18 cellular contexts compared by ENCODE assay signal in the genomic region with DNA sequence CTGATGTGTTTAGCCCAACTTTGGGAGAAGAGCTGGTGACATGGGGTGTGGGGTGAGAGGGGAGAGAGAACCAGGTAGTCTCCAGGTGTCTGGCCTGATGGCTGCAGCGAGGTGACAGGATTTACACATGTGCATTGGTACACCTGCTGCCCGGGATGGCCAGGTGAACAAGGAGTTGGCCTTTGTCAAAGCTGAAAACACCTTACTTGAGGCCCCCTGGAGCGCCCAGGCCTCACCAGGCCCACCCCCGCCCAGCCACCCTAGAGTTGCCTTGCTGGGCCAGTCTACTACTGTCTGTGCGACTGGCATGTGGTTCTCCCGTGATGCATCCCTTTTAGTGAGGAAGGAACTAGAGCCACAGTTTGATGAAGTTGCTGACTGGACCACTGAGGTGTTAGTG.
DNase-seq lines count a peak whose midpoint lies in the region; ATAC-seq and TF ChIP-seq lines count a peak whose summit lies in the region.
"Had no signal": no experiment of that assay in that cellular context is flagged by ENCODE, and none has a peak within 500 bp of the region (broad histone marks: within the 10 kb centered on the region; RNA-seq: fewer than 3 reads in every experiment).

No MANE protein-coding gene starts in this region.

- H2AFZ ChIP-seq in H9 (ENCODE audit: low read length), result no peak overlapping the region

- H3K9ac ChIP-seq in H9 (ENCODE audit: extremely low read depth, insufficient read length, low read length), result no peak overlapping the region

- no peak overlapping the region for H3K23ac ChIP-seq in H9 (ENCODE audit: insufficient read length, low read depth, low read length)

- H3K4me2 ChIP-seq in H9 (ENCODE audit: insufficient read depth, insufficient read length, low read length), result no peak overlapping the region

- H3K4me1 ChIP-seq in H9 (ENCODE audit: insufficient read depth, low read length), result no peaks in the 10 kb centered on the region

- no peak overlapping the region for H3K4ac ChIP-seq in H9 (ENCODE audit: low read depth, low read length)

- H3K27me3 Mint-ChIP-seq in H9 (ENCODE audit: low read depth), result no peaks in the 10 kb centered on the region
- H3K27me3 Mint-ChIP-seq in mesothelial cell of epicardium (ENCODE audit: low read depth), result no peaks in the 10 kb centered on the region
- H3K27me3 Mint-ChIP-seq: B cell; CD4-positive, CD25-positive, alpha-beta regulatory T cell; IgD-negative memory B cell had no signal

- no peak overlapping the region for H2AK5ac ChIP-seq in H9 (ENCODE audit: insufficient read length, low read length)

- no CpG with 5 or more reads among the region's 6 CpGs for WGBS in H9 (ENCODE audit: extremely low coverage, insufficient read length, low lambda C conversion rate)

- no peak overlapping the region for H3K4me3 ChIP-seq in coronary artery

- H3K4me3 Mint-ChIP-seq in H9, result no peak overlapping the region
- H3K4me3 Mint-ChIP-seq in stimulated activated effector memory CD8-positive, alpha-beta T cell treated with anti-CD3 and anti-CD28 coated beads, Interleukin-12 subunit alpha, Interleukin-12 subunit beta, amount 100 ng/mL, for 72 hours, result no peak overlapping the region
- no peak overlapping the region for H3K4me3 Mint-ChIP-seq in mesothelial cell of epicardium
- H3K4me3 Mint-ChIP-seq: B cell; CD4-positive, CD25-positive, alpha-beta regulatory T cell; IgD-negative memory B cell had no signal

- no peak overlapping the region for H2BK12ac ChIP-seq in H9 (ENCODE audit: insufficient read length, low read depth, low read length)

- intact Hi-C loops in posterior vena cava (cut with DNase I), result loop anchor here in 1 of 2 donors (10.0 kb wide), 1 partner anchor 110 kb away; no protein-coding TSS in a partner anchor

- DNase-seq in H9 (peak; percentile 20), coronary artery (ENCODE audit: low spot score) (peak; percentile 57), posterior vena cava (ENCODE audit: low spot score) (peak; percentile 45), MV-4-11 (lab: John Stamatoyannopoulos, UW) (no peak), mesothelial cell of epicardium (ENCODE audit: low spot score in 2 of 2, unreplicated experiment in 2 of 2) (no peak)
- DNase-seq in stimulated activated effector memory CD8-positive, alpha-beta T cell treated with anti-CD3 and anti-CD28 coated beads, Interleukin-12 subunit alpha, Interleukin-12 subunit beta, amount 100 ng/mL, for 72 hours (ENCODE audit: low spot score in 2 of 2), result no peak
- DNase-seq: CD4-positive, CD25-positive, alpha-beta regulatory T cell; DMS53; Kasumi-1; MM.1S; NCI-H1105 treated with DMSO at 0.1 percent for 48 hours; NCI-H1694 treated with DMSO at 0.1 percent for 48 hours; NCI-H2107; NCI-H226; NCI-H524 treated with DMSO at 0.1 percent for 48 hours had no signal

- H4K5ac ChIP-seq in H9 (ENCODE audit: insufficient read length, low read depth, low read length), result no peak overlapping the region

- H3K56ac ChIP-seq in H9 (ENCODE audit: insufficient read length, low read depth, low read length), result no peak overlapping the region

- H3T11ph ChIP-seq in H9 (ENCODE audit: low read length), result no peak overlapping the region

- H3K23me2 ChIP-seq in H9 (ENCODE audit: insufficient read length, low read depth, low read length, poor library complexity, severe bottlenecking), result no peaks in the 10 kb centered on the region

- no peak overlapping the region for H2BK120ac ChIP-seq in H9 (ENCODE audit: low read depth, low read length, poor library complexity, severe bottlenecking)

- no peak overlapping the region for H3K14ac ChIP-seq in H9 (ENCODE audit: insufficient read depth, low read length)

- H4K91ac ChIP-seq in H9 (ENCODE audit: insufficient read length, low read depth, low read length), result no peak overlapping the region

- no peak overlapping the region for H3K18ac ChIP-seq in H9 (ENCODE audit: insufficient read length, low read depth, low read length)

- H4K20me1 ChIP-seq in H9 (ENCODE audit: control insufficient read depth, insufficient read depth, insufficient read length), result peaks cover 3% of the 10 kb centered on the region

- H3K27ac Mint-ChIP-seq in H9 (no peak overlapping the region), mesothelial cell of epicardium (no peak overlapping the region)
- peak overlapping the region; percentile 23 for H3K27ac Mint-ChIP-seq in stimulated activated effector memory CD8-positive, alpha-beta T cell treated with anti-CD3 and anti-CD28 coated beads, Interleukin-12 subunit alpha, Interleukin-12 subunit beta, amount 100 ng/mL, for 72 hours
- H3K27ac Mint-ChIP-seq: B cell, IgD-negative memory B cell had no signal

- no peaks in the 10 kb centered on the region for H3K79me2 ChIP-seq in H9 (ENCODE audit: insufficient read depth, low read length)

- no peak overlapping the region for H4K8ac ChIP-seq in H9 (replicated peaks; ENCODE audit: insufficient read length, low read depth, low read length)

- no peak overlapping the region for H3K27ac ChIP-seq in H9 (ENCODE audit: insufficient read length, low read depth, low read length)
- peak overlapping the region in 1 of 2 donors; percentile 52 for H3K27ac ChIP-seq in coronary artery

- peaks cover 30 to 34% of the 10 kb centered on the region in 2 experiments for H3K4me1 Mint-ChIP-seq in H9
- H3K4me1 Mint-ChIP-seq in stimulated activated effector memory CD8-positive, alpha-beta T cell treated with anti-CD3 and anti-CD28 coated beads, Interleukin-12 subunit alpha, Interleukin-12 subunit beta, amount 100 ng/mL, for 72 hours, result peaks cover 17% of the 10 kb centered on the region
- H3K4me1 Mint-ChIP-seq in mesothelial cell of epicardium, result peaks cover 15% of the 10 kb centered on the region

- no peaks in the 10 kb centered on the region for H3K27me3 ChIP-seq in H9 (ENCODE audit: insufficient read depth, low read length)

- no peak for ATAC-seq in stimulated activated effector memory CD8-positive, alpha-beta T cell treated with anti-CD3 and anti-CD28 coated beads, Interleukin-12 subunit alpha, Interleukin-12 subunit beta, amount 100 ng/mL, for 72 hours
- ATAC-seq in HG02678 (IDR thresholded peaks at IDR 0.05; ENCODE audit: unreplicated experiment), result no peak

- H3K79me1 ChIP-seq in H9 (ENCODE audit: insufficient read depth, low read depth, low read length, poor library complexity, severe bottlenecking), result no peaks in the 10 kb centered on the region

- H2BK20ac ChIP-seq in H9 (ENCODE audit: low read depth, low read length, poor library complexity, severe bottlenecking), result no peak overlapping the region

- H2BK5ac ChIP-seq in H9 (ENCODE audit: insufficient read length, low read length), result no peak overlapping the region

- TF ChIP-seq CTCF in H9 (conservative IDR thresholded peaks at IDR 0.05) (no peak), coronary artery (IDR thresholded peaks at IDR 0.05) (no peak), mesothelial cell of epicardium (IDR thresholded peaks at IDR 0.05; ENCODE audit: unreplicated experiment) (no peak)

- H3K9me3 Mint-ChIP-seq in H9, result no peaks in the 10 kb centered on the region
- H3K9me3 Mint-ChIP-seq in stimulated activated effector memory CD8-positive, alpha-beta T cell treated with anti-CD3 and anti-CD28 coated beads, Interleukin-12 subunit alpha, Interleukin-12 subunit beta, amount 100 ng/mL, for 72 hours, result no peaks in the 10 kb centered on the region
- no peaks in the 10 kb centered on the region for H3K9me3 Mint-ChIP-seq in mesothelial cell of epicardium
- H3K9me3 Mint-ChIP-seq: CD4-positive, CD25-positive, alpha-beta regulatory T cell; IgD-negative memory B cell had no signal

- H3K9me3 ChIP-seq in H9 (ENCODE audit: control insufficient read depth, low read depth, low read length), result no peaks in the 10 kb centered on the region

- H3K36me3 Mint-ChIP-seq in H9 (ENCODE audit: insufficient read depth in 1 of 3, low read depth in 3 of 3) (no peaks in the 10 kb centered on the region), mesothelial cell of epicardium (no peaks in the 10 kb centered on the region)
- H3K36me3 Mint-ChIP-seq in stimulated activated effector memory CD8-positive, alpha-beta T cell treated with anti-CD3 and anti-CD28 coated beads, Interleukin-12 subunit alpha, Interleukin-12 subunit beta, amount 100 ng/mL, for 72 hours, result no peaks in the 10 kb centered on the region
- H3K36me3 Mint-ChIP-seq: IgD-negative memory B cell had no signal

- H2BK15ac ChIP-seq in H9 (ENCODE audit: low read depth, low read length), result no peak overlapping the region

Comparison
In these comparisons a context has a peak if more than half of its experiments do, and no peak if none do; other contexts are left out.
1. DNase-seq: peak in H9 (single experiment), coronary artery (single experiment) and posterior vena cava (single experiment); none in stimulated activated effector memory CD8-positive, alpha-beta T cell treated with anti-CD3 and anti-CD28 coated beads, Interleukin-12 subunit alpha, Interleukin-12 subunit beta, amount 100 ng/mL, for 72 hours (0 of 2), MV-4-11 (single experiment) and mesothelial cell of epicardium (0 of 2).